In the genomic region with DNA sequence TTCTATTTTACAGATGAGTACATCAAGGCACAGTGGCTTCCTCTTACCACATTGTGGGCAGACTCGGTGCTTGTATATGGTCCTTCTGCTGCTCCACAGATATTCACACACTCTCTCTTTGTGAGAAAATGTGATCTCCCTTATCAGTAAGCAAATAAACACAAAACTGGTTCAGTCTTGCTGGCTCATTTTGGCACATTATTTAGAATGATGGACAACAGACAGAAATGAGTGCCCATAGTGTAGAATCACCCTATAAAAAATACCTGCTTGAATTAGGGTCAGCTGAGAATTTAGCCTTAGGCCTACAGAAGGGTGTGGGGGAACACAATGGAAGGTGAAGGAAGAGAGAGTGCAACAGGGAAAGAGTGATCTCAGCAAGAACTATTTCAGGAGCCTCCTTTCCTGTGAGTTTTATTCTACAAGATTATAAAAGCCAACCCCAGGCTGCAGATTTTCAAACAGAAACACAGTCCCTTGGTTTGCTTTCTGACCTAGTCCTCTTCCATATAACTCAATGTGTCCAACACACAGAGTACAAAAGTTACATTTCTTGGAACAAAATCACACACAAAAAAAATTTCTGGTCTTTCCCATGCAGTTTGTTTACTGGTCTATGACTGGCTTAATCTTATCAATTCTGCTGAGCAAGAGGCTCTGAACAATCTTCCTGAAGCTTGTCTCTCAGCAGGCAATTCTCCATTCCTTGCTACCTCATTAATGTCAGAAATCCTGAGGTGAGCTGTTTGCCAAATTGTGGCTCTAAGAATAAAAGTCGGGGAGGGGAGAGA, we compare ENCODE assay signal across 1 cellular context.
TF ChIP-seq lines count a peak whose summit lies in the region.

No MANE protein-coding gene starts in this region.

TF ChIP-seq in HEK293, 187 proteins besides CTCF, POLR2A, EP300 and RAD21 (continued from another document and continues in another):
- TF ChIP-seq, protein P1, sequence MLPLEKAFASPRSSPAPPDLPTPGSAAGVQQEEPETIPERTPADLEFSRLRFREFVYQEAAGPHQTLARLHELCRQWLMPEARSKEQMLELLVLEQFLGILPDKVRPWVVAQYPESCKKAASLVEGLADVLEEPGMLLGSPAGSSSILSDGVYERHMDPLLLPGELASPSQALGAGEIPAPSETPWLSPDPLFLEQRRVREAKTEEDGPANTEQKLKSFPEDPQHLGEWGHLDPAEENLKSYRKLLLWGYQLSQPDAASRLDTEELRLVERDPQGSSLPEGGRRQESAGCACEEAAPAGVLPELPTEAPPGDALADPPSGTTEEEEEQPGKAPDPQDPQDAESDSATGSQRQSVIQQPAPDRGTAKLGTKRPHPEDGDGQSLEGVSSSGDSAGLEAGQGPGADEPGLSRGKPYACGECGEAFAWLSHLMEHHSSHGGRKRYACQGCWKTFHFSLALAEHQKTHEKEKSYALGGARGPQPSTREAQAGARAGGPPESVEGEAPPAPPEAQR (tag by site-specific recombination; IDR thresholded peaks at IDR 0.05): no peak
- TF ChIP-seq, protein P2, sequence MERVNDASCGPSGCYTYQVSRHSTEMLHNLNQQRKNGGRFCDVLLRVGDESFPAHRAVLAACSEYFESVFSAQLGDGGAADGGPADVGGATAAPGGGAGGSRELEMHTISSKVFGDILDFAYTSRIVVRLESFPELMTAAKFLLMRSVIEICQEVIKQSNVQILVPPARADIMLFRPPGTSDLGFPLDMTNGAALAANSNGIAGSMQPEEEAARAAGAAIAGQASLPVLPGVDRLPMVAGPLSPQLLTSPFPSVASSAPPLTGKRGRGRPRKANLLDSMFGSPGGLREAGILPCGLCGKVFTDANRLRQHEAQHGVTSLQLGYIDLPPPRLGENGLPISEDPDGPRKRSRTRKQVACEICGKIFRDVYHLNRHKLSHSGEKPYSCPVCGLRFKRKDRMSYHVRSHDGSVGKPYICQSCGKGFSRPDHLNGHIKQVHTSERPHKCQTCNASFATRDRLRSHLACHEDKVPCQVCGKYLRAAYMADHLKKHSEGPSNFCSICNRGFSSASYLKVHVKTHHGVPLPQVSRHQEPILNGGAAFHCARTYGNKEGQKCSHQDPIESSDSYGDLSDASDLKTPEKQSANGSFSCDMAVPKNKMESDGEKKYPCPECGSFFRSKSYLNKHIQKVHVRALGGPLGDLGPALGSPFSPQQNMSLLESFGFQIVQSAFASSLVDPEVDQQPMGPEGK (tag by site-specific recombination; IDR thresholded peaks at IDR 0.05): no peak
- no peak for TF ChIP-seq ZNF302 (tag by site-specific recombination; IDR thresholded peaks at IDR 0.05; ENCODE audit: low read depth)
- no peak for TF ChIP-seq ZNF658 (tag by site-specific recombination; IDR thresholded peaks at IDR 0.05)
- TF ChIP-seq ZNF184 (tag by site-specific recombination; IDR thresholded peaks at IDR 0.05): no peak
- TF ChIP-seq, protein P3, sequence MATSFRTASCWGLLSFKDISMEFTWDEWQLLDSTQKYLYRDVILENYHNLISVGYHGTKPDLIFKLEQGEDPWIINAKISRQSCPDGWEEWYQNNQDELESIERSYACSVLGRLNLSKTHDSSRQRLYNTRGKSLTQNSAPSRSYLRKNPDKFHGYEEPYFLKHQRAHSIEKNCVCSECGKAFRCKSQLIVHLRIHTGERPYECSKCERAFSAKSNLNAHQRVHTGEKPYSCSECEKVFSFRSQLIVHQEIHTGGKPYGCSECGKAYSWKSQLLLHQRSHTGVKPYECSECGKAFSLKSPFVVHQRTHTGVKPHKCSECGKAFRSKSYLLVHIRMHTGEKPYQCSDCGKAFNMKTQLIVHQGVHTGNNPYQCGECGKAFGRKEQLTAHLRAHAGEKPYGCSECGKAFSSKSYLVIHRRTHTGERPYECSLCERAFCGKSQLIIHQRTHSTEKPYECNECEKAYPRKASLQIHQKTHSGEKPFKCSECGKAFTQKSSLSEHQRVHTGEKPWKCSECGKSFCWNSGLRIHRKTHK (tag by site-specific recombination; IDR thresholded peaks at IDR 0.05): no peak
- TF ChIP-seq GLIS2 (tag by site-specific recombination; IDR thresholded peaks at IDR 0.05): no peak
- TF ChIP-seq GLIS1 (tag by site-specific recombination; IDR thresholded peaks at IDR 0.05): no peak
- no peak for TF ChIP-seq ZNF24 (tag by site-specific recombination; IDR thresholded peaks at IDR 0.05)
- TF ChIP-seq ZNF133 (tag by site-specific recombination; IDR thresholded peaks at IDR 0.05): no peak
- TF ChIP-seq ZNF521 (tag by site-specific recombination; IDR thresholded peaks at IDR 0.05): no peak
- TF ChIP-seq ZBTB7A (tag by site-specific recombination; IDR thresholded peaks at IDR 0.05; ENCODE audit: low read depth): no peak
- no peak for TF ChIP-seq ZNF768 (tag by site-specific recombination; IDR thresholded peaks at IDR 0.05)
- no peak for TF ChIP-seq ZNF292 (tag by site-specific recombination; IDR thresholded peaks at IDR 0.05; ENCODE audit: borderline replicate concordance, low read depth)
- TF ChIP-seq ZNF433 (tag by site-specific recombination; IDR thresholded peaks at IDR 0.05; ENCODE audit: low read depth): no peak
- TF ChIP-seq, protein P4, sequence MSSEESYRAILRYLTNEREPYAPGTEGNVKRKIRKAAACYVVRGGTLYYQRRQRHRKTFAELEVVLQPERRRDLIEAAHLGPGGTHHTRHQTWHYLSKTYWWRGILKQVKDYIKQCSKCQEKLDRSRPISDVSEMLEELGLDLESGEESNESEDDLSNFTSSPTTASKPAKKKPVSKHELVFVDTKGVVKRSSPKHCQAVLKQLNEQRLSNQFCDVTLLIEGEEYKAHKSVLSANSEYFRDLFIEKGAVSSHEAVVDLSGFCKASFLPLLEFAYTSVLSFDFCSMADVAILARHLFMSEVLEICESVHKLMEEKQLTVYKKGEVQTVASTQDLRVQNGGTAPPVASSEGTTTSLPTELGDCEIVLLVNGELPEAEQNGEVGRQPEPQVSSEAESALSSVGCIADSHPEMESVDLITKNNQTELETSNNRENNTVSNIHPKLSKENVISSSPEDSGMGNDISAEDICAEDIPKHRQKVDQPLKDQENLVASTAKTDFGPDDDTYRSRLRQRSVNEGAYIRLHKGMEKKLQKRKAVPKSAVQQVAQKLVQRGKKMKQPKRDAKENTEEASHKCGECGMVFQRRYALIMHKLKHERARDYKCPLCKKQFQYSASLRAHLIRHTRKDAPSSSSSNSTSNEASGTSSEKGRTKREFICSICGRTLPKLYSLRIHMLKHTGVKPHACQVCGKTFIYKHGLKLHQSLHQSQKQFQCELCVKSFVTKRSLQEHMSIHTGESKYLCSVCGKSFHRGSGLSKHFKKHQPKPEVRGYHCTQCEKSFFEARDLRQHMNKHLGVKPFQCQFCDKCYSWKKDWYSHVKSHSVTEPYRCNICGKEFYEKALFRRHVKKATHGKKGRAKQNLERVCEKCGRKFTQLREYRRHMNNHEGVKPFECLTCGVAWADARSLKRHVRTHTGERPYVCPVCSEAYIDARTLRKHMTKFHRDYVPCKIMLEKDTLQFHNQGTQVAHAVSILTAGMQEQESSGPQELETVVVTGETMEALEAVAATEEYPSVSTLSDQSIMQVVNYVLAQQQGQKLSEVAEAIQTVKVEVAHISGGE (tag by site-specific recombination; conservative IDR thresholded peaks at IDR 0.05; ENCODE audit: low read depth): no peak
- no peak for TF ChIP-seq ZNF121 (tag by site-specific recombination; IDR thresholded peaks at IDR 0.05)
- no peak for TF ChIP-seq GFI1B (tag by site-specific recombination; IDR thresholded peaks at IDR 0.05)
- peak; percentile 84 for TF ChIP-seq TRIM28 (IDR thresholded peaks at IDR 0.05; ENCODE audit: borderline replicate concordance, low read length)
- TF ChIP-seq ZNF629 (tag by site-specific recombination; IDR thresholded peaks at IDR 0.05): no peak; the same call in 1 of the 2 replicates
- no peak for TF ChIP-seq ZBTB20 (tag by site-specific recombination; IDR thresholded peaks at IDR 0.05)
- TF ChIP-seq MZF1 (tag by site-specific recombination; IDR thresholded peaks at IDR 0.05; ENCODE audit: borderline replicate concordance): peak; percentile 59; the same call in 1 of the 2 replicates
- no peak for TF ChIP-seq ZNF626 (tag by site-specific recombination; IDR thresholded peaks at IDR 0.05)
- no peak for TF ChIP-seq SP7 (tag by site-specific recombination; IDR thresholded peaks at IDR 0.05)
- TF ChIP-seq ZSCAN23 (tag by site-specific recombination; IDR thresholded peaks at IDR 0.05): no peak
- TF ChIP-seq, protein P5, sequence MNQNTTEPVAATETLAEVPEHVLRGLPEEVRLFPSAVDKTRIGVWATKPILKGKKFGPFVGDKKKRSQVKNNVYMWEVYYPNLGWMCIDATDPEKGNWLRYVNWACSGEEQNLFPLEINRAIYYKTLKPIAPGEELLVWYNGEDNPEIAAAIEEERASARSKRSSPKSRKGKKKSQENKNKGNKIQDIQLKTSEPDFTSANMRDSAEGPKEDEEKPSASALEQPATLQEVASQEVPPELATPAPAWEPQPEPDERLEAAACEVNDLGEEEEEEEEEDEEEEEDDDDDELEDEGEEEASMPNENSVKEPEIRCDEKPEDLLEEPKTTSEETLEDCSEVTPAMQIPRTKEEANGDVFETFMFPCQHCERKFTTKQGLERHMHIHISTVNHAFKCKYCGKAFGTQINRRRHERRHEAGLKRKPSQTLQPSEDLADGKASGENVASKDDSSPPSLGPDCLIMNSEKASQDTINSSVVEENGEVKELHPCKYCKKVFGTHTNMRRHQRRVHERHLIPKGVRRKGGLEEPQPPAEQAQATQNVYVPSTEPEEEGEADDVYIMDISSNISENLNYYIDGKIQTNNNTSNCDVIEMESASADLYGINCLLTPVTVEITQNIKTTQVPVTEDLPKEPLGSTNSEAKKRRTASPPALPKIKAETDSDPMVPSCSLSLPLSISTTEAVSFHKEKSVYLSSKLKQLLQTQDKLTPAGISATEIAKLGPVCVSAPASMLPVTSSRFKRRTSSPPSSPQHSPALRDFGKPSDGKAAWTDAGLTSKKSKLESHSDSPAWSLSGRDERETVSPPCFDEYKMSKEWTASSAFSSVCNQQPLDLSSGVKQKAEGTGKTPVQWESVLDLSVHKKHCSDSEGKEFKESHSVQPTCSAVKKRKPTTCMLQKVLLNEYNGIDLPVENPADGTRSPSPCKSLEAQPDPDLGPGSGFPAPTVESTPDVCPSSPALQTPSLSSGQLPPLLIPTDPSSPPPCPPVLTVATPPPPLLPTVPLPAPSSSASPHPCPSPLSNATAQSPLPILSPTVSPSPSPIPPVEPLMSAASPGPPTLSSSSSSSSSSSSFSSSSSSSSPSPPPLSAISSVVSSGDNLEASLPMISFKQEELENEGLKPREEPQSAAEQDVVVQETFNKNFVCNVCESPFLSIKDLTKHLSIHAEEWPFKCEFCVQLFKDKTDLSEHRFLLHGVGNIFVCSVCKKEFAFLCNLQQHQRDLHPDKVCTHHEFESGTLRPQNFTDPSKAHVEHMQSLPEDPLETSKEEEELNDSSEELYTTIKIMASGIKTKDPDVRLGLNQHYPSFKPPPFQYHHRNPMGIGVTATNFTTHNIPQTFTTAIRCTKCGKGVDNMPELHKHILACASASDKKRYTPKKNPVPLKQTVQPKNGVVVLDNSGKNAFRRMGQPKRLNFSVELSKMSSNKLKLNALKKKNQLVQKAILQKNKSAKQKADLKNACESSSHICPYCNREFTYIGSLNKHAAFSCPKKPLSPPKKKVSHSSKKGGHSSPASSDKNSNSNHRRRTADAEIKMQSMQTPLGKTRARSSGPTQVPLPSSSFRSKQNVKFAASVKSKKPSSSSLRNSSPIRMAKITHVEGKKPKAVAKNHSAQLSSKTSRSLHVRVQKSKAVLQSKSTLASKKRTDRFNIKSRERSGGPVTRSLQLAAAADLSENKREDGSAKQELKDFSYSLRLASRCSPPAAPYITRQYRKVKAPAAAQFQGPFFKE (tag by site-specific recombination; IDR thresholded peaks at IDR 0.05; ENCODE audit: borderline replicate concordance): no peak
- TF ChIP-seq ZNF560 (tag by site-specific recombination; IDR thresholded peaks at IDR 0.05; ENCODE audit: borderline replicate concordance): no peak
- TF ChIP-seq BCL11B (tag by site-specific recombination; IDR thresholded peaks at IDR 0.05; ENCODE audit: low read depth): no peak
- TF ChIP-seq ZNF394 (tag by site-specific recombination; IDR thresholded peaks at IDR 0.05; ENCODE audit: borderline replicate concordance): no peak
- peak; percentile 35; the same call in 1 of the 2 replicates for TF ChIP-seq OVOL3 (tag by site-specific recombination; IDR thresholded peaks at IDR 0.05)
- TF ChIP-seq ZNF660 (tag by site-specific recombination; IDR thresholded peaks at IDR 0.05): no peak
- TF ChIP-seq ZXDB (tag by site-specific recombination; IDR thresholded peaks at IDR 0.05): peak; percentile 72
- peak; percentile 90 for TF ChIP-seq FEZF1 (tag by site-specific recombination; IDR thresholded peaks at IDR 0.05)
- TF ChIP-seq ZNF114 (tag by site-specific recombination; IDR thresholded peaks at IDR 0.05): no peak
- TF ChIP-seq, protein P6, sequence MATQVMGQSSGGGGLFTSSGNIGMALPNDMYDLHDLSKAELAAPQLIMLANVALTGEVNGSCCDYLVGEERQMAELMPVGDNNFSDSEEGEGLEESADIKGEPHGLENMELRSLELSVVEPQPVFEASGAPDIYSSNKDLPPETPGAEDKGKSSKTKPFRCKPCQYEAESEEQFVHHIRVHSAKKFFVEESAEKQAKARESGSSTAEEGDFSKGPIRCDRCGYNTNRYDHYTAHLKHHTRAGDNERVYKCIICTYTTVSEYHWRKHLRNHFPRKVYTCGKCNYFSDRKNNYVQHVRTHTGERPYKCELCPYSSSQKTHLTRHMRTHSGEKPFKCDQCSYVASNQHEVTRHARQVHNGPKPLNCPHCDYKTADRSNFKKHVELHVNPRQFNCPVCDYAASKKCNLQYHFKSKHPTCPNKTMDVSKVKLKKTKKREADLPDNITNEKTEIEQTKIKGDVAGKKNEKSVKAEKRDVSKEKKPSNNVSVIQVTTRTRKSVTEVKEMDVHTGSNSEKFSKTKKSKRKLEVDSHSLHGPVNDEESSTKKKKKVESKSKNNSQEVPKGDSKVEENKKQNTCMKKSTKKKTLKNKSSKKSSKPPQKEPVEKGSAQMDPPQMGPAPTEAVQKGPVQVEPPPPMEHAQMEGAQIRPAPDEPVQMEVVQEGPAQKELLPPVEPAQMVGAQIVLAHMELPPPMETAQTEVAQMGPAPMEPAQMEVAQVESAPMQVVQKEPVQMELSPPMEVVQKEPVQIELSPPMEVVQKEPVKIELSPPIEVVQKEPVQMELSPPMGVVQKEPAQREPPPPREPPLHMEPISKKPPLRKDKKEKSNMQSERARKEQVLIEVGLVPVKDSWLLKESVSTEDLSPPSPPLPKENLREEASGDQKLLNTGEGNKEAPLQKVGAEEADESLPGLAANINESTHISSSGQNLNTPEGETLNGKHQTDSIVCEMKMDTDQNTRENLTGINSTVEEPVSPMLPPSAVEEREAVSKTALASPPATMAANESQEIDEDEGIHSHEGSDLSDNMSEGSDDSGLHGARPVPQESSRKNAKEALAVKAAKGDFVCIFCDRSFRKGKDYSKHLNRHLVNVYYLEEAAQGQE (tag by site-specific recombination; IDR thresholded peaks at IDR 0.05): no peak
- peak; percentile 48 for TF ChIP-seq SCRT2 (tag by site-specific recombination; IDR thresholded peaks at IDR 0.05)
- TF ChIP-seq, protein P7, sequence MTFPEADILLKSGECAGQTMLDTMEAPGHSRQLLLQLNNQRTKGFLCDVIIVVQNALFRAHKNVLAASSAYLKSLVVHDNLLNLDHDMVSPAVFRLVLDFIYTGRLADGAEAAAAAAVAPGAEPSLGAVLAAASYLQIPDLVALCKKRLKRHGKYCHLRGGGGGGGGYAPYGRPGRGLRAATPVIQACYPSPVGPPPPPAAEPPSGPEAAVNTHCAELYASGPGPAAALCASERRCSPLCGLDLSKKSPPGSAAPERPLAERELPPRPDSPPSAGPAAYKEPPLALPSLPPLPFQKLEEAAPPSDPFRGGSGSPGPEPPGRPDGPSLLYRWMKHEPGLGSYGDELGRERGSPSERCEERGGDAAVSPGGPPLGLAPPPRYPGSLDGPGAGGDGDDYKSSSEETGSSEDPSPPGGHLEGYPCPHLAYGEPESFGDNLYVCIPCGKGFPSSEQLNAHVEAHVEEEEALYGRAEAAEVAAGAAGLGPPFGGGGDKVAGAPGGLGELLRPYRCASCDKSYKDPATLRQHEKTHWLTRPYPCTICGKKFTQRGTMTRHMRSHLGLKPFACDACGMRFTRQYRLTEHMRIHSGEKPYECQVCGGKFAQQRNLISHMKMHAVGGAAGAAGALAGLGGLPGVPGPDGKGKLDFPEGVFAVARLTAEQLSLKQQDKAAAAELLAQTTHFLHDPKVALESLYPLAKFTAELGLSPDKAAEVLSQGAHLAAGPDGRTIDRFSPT (tag by site-specific recombination; IDR thresholded peaks at IDR 0.05): no peak
